In the genomic region with DNA sequence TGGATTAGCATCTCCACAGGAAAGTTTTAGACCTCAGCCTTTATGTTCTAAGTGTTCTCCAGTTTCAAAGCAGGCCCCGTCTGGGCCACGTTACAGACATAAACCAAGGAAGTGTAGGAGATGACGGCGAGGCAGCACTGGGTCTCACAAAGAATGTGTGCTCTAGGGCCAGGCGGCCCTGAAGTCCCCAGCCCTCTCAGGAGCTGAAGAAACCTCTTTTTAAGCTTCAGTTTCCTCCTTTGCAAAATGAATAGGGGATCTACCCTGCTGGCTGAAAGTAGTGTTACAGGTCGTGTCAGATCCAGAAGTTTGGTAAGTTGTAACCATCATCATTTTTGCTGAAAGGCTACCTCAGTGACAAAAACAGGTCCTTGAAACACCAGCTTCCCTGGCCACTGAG, we compare ENCODE assay signal across 8 cellular contexts.
DNase-seq lines count a peak whose midpoint lies in the region; ATAC-seq and TF ChIP-seq lines count a peak whose summit lies in the region.

No MANE protein-coding gene starts in this region.

- no peak for DNase-seq in stimulated activated naive CD8-positive, alpha-beta T cell treated with anti-CD3 and anti-CD28 coated beads, Interleukin-15, amount 100 ng/mL, for 72 hours
- no peak for DNase-seq in stimulated activated naive CD8-positive, alpha-beta T cell treated with anti-CD3 and anti-CD28 coated beads, Interleukin-15, Interleukin-2, amounts not matched to agents 100 U/mL and 50 U/mL, for 24 hours
- DNase-seq in Karpas-422: peak; percentile 70
- no peak for DNase-seq in fibroblast of lung (ENCODE audit: low read depth in 2 of 2)
- no peak for DNase-seq in T-helper 2 cell treated with Interferon-gamma antibody and Interleukin-4, amounts not matched to agents 5 μg/mL and 100 μg/mL, for 36 hours (ENCODE audit: low spot score)
- DNase-seq in foreskin melanocyte: no peak
- no peak for DNase-seq in activated CD4-positive, alpha-beta T cell treated with anti-CD3 and anti-CD28 coated beads for 4 hours

- H3K4me2 ChIP-seq in Karpas-422 (ENCODE audit: low read depth, low read length, poor library complexity, severe bottlenecking) (no peak overlapping the region), fibroblast of lung (ENCODE audit: extremely low read depth, insufficient read depth, low read length) (peak overlapping the region; percentile 17)

- no peaks in the 10 kb centered on the region for H3K9me2 ChIP-seq in Karpas-422 (replicated peaks; ENCODE audit: insufficient read depth, low read length)

- ATAC-seq in stimulated activated naive CD8-positive, alpha-beta T cell treated with anti-CD3 and anti-CD28 coated beads, Interleukin-15, amount 100 ng/mL, for 72 hours: peak; percentile 54
- ATAC-seq in stimulated activated naive CD8-positive, alpha-beta T cell treated with anti-CD3 and anti-CD28 coated beads, Interleukin-15, Interleukin-2, amounts not matched to agents 100 U/mL and 50 U/mL, for 24 hours: no peak
- ATAC-seq in GM19452 (IDR thresholded peaks at IDR 0.05; ENCODE audit: unreplicated experiment): no peak

- peaks cover 36% of the 10 kb centered on the region for H3K27me3 Mint-ChIP-seq in stimulated activated naive CD8-positive, alpha-beta T cell treated with anti-CD3 and anti-CD28 coated beads, Interleukin-15, amount 100 ng/mL, for 72 hours
- H3K27me3 Mint-ChIP-seq in T-helper 2 cell treated with Interferon-gamma antibody and Interleukin-4, amounts not matched to agents 5 μg/mL and 100 μg/mL, for 36 hours (ENCODE audit: low read depth): peaks cover 20% of the 10 kb centered on the region

- no peak overlapping the region for H2AFZ ChIP-seq in Karpas-422 (ENCODE audit: low read length)
- no peak overlapping the region for H2AFZ ChIP-seq in fibroblast of lung (ENCODE audit: low read length)

- no peaks in the 10 kb centered on the region for H3K9me3 ChIP-seq in Karpas-422 (ENCODE audit: low read length)
- H3K9me3 ChIP-seq in fibroblast of lung (ENCODE audit: control insufficient read depth, insufficient read depth, low read depth, low read length): no peaks in the 10 kb centered on the region

- peak; percentile 25 to 45 for TF ChIP-seq CTCF in fibroblast of lung (conservative IDR thresholded peaks at IDR 0.05 in 1 of 2, IDR thresholded peaks at IDR 0.05 in 1 of 2; ENCODE audit: low read depth in 1 of 2, low read length in 2 of 2)

- H3K4me1 Mint-ChIP-seq in stimulated activated naive CD8-positive, alpha-beta T cell treated with anti-CD3 and anti-CD28 coated beads, Interleukin-15, amount 100 ng/mL, for 72 hours: peaks cover 11% of the 10 kb centered on the region
- H3K4me1 Mint-ChIP-seq in T-helper 2 cell treated with Interferon-gamma antibody and Interleukin-4, amounts not matched to agents 5 μg/mL and 100 μg/mL, for 36 hours (ENCODE audit: low read depth): peaks cover 14% of the 10 kb centered on the region

- H3K4me1 ChIP-seq in Karpas-422 (ENCODE audit: low read length) (peaks cover 18% of the 10 kb centered on the region), fibroblast of lung (ENCODE audit: control insufficient read depth, extremely low read depth, insufficient read depth, low read length) (peaks cover 18% of the 10 kb centered on the region)

- H3K36me3 ChIP-seq in Karpas-422 (ENCODE audit: insufficient read depth, low read length): no peaks in the 10 kb centered on the region
- no peaks in the 10 kb centered on the region for H3K36me3 ChIP-seq in fibroblast of lung (ENCODE audit: control insufficient read depth, insufficient read depth, low read length)

- no peak overlapping the region for H3K4me3 ChIP-seq in Karpas-422 (ENCODE audit: low read length)
- no peak overlapping the region for H3K4me3 ChIP-seq in fibroblast of lung (replicated peaks in 1 of 4; ENCODE audit: control extremely low read depth in 1 of 4, insufficient read depth in 1 of 4, low read depth in 3 of 4, low read length in 4 of 4)

- H3K27ac ChIP-seq in Karpas-422 (ENCODE audit: low read length) (no peak overlapping the region), fibroblast of lung (ENCODE audit: insufficient read depth, low read length) (no peak overlapping the region)

- H3K79me2 ChIP-seq in Karpas-422 (ENCODE audit: low read length) (no peaks in the 10 kb centered on the region), fibroblast of lung (ENCODE audit: control insufficient read depth, insufficient read depth, low read length) (peaks cover 59% of the 10 kb centered on the region)

- H3K9me3 Mint-ChIP-seq in stimulated activated naive CD8-positive, alpha-beta T cell treated with anti-CD3 and anti-CD28 coated beads, Interleukin-15, amount 100 ng/mL, for 72 hours: no peaks in the 10 kb centered on the region
- no peaks in the 10 kb centered on the region for H3K9me3 Mint-ChIP-seq in T-helper 2 cell treated with Interferon-gamma antibody and Interleukin-4, amounts not matched to agents 5 μg/mL and 100 μg/mL, for 36 hours

- H3K9ac ChIP-seq in Karpas-422 (ENCODE audit: low read length) (no peak overlapping the region), fibroblast of lung (ENCODE audit: insufficient read depth, low read length) (no peak overlapping the region)

- no peak overlapping the region for H3K4me3 Mint-ChIP-seq in stimulated activated naive CD8-positive, alpha-beta T cell treated with anti-CD3 and anti-CD28 coated beads, Interleukin-15, amount 100 ng/mL, for 72 hours
- no peak overlapping the region for H3K4me3 Mint-ChIP-seq in T-helper 2 cell treated with Interferon-gamma antibody and Interleukin-4, amounts not matched to agents 5 μg/mL and 100 μg/mL, for 36 hours

- H3K27me3 ChIP-seq in Karpas-422 (ENCODE audit: low read length) (no peaks in the 10 kb centered on the region; the same call in 1 of the 2 replicates), fibroblast of lung (ENCODE audit: control insufficient read depth, insufficient read depth, low read length) (no peaks in the 10 kb centered on the region)

- H3K36me3 Mint-ChIP-seq in T-helper 2 cell treated with Interferon-gamma antibody and Interleukin-4, amounts not matched to agents 5 μg/mL and 100 μg/mL, for 36 hours (ENCODE audit: low read depth): no peaks in the 10 kb centered on the region

- no peak overlapping the region for H3K27ac Mint-ChIP-seq in stimulated activated naive CD8-positive, alpha-beta T cell treated with anti-CD3 and anti-CD28 coated beads, Interleukin-15, amount 100 ng/mL, for 72 hours
- H3K27ac Mint-ChIP-seq in T-helper 2 cell treated with Interferon-gamma antibody and Interleukin-4, amounts not matched to agents 5 μg/mL and 100 μg/mL, for 36 hours: no peak overlapping the region

- H4K20me1 ChIP-seq in Karpas-422 (ENCODE audit: insufficient read depth, low read depth, low read length) (peaks cover 84% of the 10 kb centered on the region), fibroblast of lung (ENCODE audit: control insufficient read depth, extremely low read depth, insufficient read depth, low read length) (no peaks in the 10 kb centered on the region)
